In the genomic region with DNA sequence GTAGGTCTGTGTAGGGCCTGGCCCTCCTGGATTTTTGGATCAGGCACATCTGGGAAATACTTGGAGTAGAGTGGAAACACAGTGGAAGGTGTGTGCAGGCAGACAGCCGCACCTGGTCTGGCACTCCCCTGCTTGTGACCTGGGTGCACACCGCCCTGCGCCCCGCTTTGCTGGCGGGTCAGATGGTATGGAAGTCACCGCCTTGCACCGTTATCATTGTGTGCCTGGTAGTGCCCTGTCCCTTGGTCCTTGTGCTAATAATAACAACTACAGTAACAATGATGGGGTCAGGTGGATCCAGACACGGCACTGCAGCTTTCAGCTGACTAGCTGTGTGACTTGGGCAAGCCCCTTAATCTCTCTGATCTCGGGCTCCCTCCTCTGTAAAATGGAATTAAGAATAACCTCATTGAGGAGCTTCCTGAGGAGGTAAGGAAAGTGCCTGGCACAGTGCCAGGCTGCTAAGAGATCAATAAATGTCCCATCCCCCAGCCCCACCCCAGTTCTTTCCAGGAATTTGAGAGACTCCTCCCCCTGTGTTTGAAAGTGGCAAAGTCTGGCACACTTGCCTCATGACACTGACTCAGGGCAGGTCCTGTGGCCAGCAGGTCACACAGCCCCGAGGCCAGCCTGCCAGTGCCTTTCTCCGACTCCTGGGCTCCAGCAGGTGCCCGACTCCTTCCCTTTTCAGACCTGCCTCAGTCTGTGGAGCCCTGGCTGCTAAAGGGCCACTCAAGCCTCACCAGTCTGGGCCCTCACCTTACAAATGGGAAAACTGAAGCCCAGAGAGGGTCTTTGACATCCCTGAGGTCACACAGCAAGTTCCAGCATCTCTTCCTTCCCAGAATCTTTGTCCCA, we compare ENCODE assay signal across 8 cellular contexts. TPM values are rescaled to one million over a fixed set of nuclear protein-coding genes. Genes with fewer than 3 reads are reported as not detected.
A peak's percentile ranks its signal among the peaks of the same experiment; 100 is the strongest.
DNase-seq lines count a peak whose midpoint lies in the region; ATAC-seq and TF ChIP-seq lines count a peak whose summit lies in the region.

No MANE protein-coding gene starts in this region.

- no peaks in the 10 kb centered on the region for H3K9me3 Mint-ChIP-seq in CD4-positive, CD25-positive, alpha-beta regulatory T cell
- H3K9me3 Mint-ChIP-seq in natural killer cell (no peaks in the 10 kb centered on the region), glutamatergic neuron (ENCODE audit: unreplicated experiment) (peaks cover 3% of the 10 kb centered on the region)

- POLR2A ChIA-PET in A673 (lab: Charles Lee; ENCODE audit: low non-redundant PET): no interaction called here

- peaks cover 20 to 94% (median 73%) of the 10 kb centered on the region in 4 donors for H3K4me1 Mint-ChIP-seq in CD4-positive, CD25-positive, alpha-beta regulatory T cell
- peaks cover 58 to 69% of the 10 kb centered on the region in 2 donors for H3K4me1 Mint-ChIP-seq in natural killer cell
- peaks cover 6% of the 10 kb centered on the region for H3K4me1 Mint-ChIP-seq in glutamatergic neuron (ENCODE audit: low read depth, unreplicated experiment)

- H3K9me3 ChIP-seq in CD4-positive, CD25-positive, alpha-beta regulatory T cell (ENCODE audit: control insufficient read depth in 2 of 2, low read length in 2 of 2): no peaks in the 10 kb centered on the region
- H3K9me3 ChIP-seq in RWPE2 (ENCODE audit: severe bottlenecking): no peaks in the 10 kb centered on the region
- H3K9me3 ChIP-seq in effector memory CD4-positive, alpha-beta T cell (ENCODE audit: control insufficient read depth, low read length): no peaks in the 10 kb centered on the region
- no peaks in the 10 kb centered on the region for H3K9me3 ChIP-seq in A673 (ENCODE audit: low read depth, low read length, poor library complexity, severe bottlenecking)

- H3K36me3 Mint-ChIP-seq in CD4-positive, CD25-positive, alpha-beta regulatory T cell: peaks cover 50% of the 10 kb centered on the region
- H3K36me3 Mint-ChIP-seq in natural killer cell: peaks cover 6% of the 10 kb centered on the region
- no peaks in the 10 kb centered on the region for H3K36me3 Mint-ChIP-seq in glutamatergic neuron (ENCODE audit: unreplicated experiment)

- H3K4me1 ChIP-seq in CD4-positive, CD25-positive, alpha-beta regulatory T cell (ENCODE audit: control insufficient read depth, insufficient read depth, low read length, poor library complexity, severe bottlenecking): peaks cover 85% of the 10 kb centered on the region
- H3K4me1 ChIP-seq in RWPE2 (ENCODE audit: insufficient read depth, poor library complexity, severe bottlenecking) (peaks cover 25% of the 10 kb centered on the region), A673 (ENCODE audit: insufficient read depth, low read length, poor library complexity, severe bottlenecking) (no peaks in the 10 kb centered on the region)
- H3K4me1 ChIP-seq in effector memory CD4-positive, alpha-beta T cell (ENCODE audit: control insufficient read depth, insufficient read depth, low read length, poor library complexity, severe bottlenecking): peaks cover 58% of the 10 kb centered on the region

- BruUV-seq in A673 (replicated peaks; lab: Mats Ljungman, UMichigan): no TSS peak

- H3K4me3 ChIP-seq in CD4-positive, CD25-positive, alpha-beta regulatory T cell (ENCODE audit: low read depth, low read length): peak overlapping the region; percentile 53
- no peak overlapping the region for H3K4me3 ChIP-seq in RWPE2 (ENCODE audit: severe bottlenecking)
- no peak overlapping the region for H3K4me3 ChIP-seq in effector memory CD4-positive, alpha-beta T cell (ENCODE audit: insufficient read depth, low read depth, low read length, poor library complexity, severe bottlenecking)
- no peak overlapping the region for H3K4me3 ChIP-seq in A673 (ENCODE audit: low read depth, low read length, poor library complexity, severe bottlenecking)

- CTCF ChIA-PET in A673 (lab: Charles Lee): no interaction called here

- peak overlapping the region; percentile 83 for H3K27ac ChIP-seq in CD4-positive, CD25-positive, alpha-beta regulatory T cell (ENCODE audit: insufficient read depth, low read length, poor library complexity, severe bottlenecking)
- H3K27ac ChIP-seq in RWPE2 (ENCODE audit: poor library complexity, severe bottlenecking): peak overlapping the region; percentile 75
- peak overlapping the region; percentile 81 for H3K27ac ChIP-seq in effector memory CD4-positive, alpha-beta T cell (ENCODE audit: insufficient read depth, low read length, poor library complexity, severe bottlenecking)
- H3K27ac ChIP-seq in A673 (ENCODE audit: low read depth, low read length, poor library complexity, severe bottlenecking): no peak overlapping the region

- H3K27me3 ChIP-seq in CD4-positive, CD25-positive, alpha-beta regulatory T cell (ENCODE audit: control insufficient read depth, insufficient read depth, low read length): no peaks in the 10 kb centered on the region
- H3K27me3 ChIP-seq in RWPE2 (ENCODE audit: insufficient read depth, poor library complexity, severe bottlenecking) (no peaks in the 10 kb centered on the region), A673 (replicated peaks; ENCODE audit: insufficient read depth, low read depth, low read length, poor library complexity) (no peaks in the 10 kb centered on the region)
- H3K27me3 ChIP-seq in effector memory CD4-positive, alpha-beta T cell (replicated peaks; ENCODE audit: control insufficient read depth, insufficient read depth, low read length, poor library complexity, severe bottlenecking): no peaks in the 10 kb centered on the region

- peaks cover 57% of the 10 kb centered on the region for H3K36me3 ChIP-seq in CD4-positive, CD25-positive, alpha-beta regulatory T cell (ENCODE audit: control insufficient read depth, insufficient read depth, low read length)
- H3K36me3 ChIP-seq in RWPE2 (ENCODE audit: low read depth): no peaks in the 10 kb centered on the region
- peaks cover 34% of the 10 kb centered on the region for H3K36me3 ChIP-seq in effector memory CD4-positive, alpha-beta T cell (ENCODE audit: control insufficient read depth, insufficient read depth, low read length)
- H3K36me3 ChIP-seq in A673 (ENCODE audit: insufficient read depth, low read length, poor library complexity, severe bottlenecking): no peaks in the 10 kb centered on the region

- intact Hi-C loops in natural killer cell (cut with micrococcal nuclease): no loop called here
- intact Hi-C loops in A673 (cut with micrococcal nuclease; ENCODE audit: unreplicated experiment): no loop called here

- TF ChIP-seq CTCF in RWPE2 (IDR thresholded peaks at IDR 0.05; ENCODE audit: poor library complexity, severe bottlenecking) (no peak), natural killer cell (IDR thresholded peaks at IDR 0.05) (no peak), A673 (conservative IDR thresholded peaks at IDR 0.05; ENCODE audit: low read depth, low read length) (no peak), glutamatergic neuron (IDR thresholded peaks at IDR 0.05; ENCODE audit: partially characterized antibody, unreplicated experiment) (no peak)

- H3K4me3 Mint-ChIP-seq in CD4-positive, CD25-positive, alpha-beta regulatory T cell: peak overlapping the region; percentile 71 to 84 (median 78)
- H3K4me3 Mint-ChIP-seq in natural killer cell: peak overlapping the region; percentile 31
- no peak overlapping the region for H3K4me3 Mint-ChIP-seq in glutamatergic neuron (ENCODE audit: unreplicated experiment)

- peak in 2 of 3 donors; percentile 23 to 79 for DNase-seq in CD4-positive, CD25-positive, alpha-beta regulatory T cell
- DNase-seq in RWPE2 (ENCODE audit: low spot score): peak; percentile 75
- DNase-seq in effector memory CD4-positive, alpha-beta T cell: peak in 2 of 3 donors; percentile 26 to 31
- no peak for DNase-seq in natural killer cell
- no peak for DNase-seq in A673 (ENCODE audit: low spot score)
- DNase-seq in glutamatergic neuron: no peak
- DNase-seq in NCI-H128 (lab: John Stamatoyannopoulos, UW; ENCODE audit: unreplicated experiment): no peak

- H3K27ac Mint-ChIP-seq in CD4-positive, CD25-positive, alpha-beta regulatory T cell: peak overlapping the region; percentile 97 to 98 (median 97)
- H3K27ac Mint-ChIP-seq in natural killer cell: peak overlapping the region; percentile 87 to 95
- H3K27ac Mint-ChIP-seq in glutamatergic neuron (ENCODE audit: unreplicated experiment): no peak overlapping the region

- ATAC-seq in CD4-positive, CD25-positive, alpha-beta regulatory T cell (ENCODE audit: low read depth in 2 of 2): peak in 1 of 2 donors; percentile 5
- peak; percentile 3; the same call in 2 of the 3 replicates for ATAC-seq in RWPE2 (ENCODE audit: low read depth)
- ATAC-seq in natural killer cell: no peak
- no peak for ATAC-seq in GM18519 (IDR thresholded peaks at IDR 0.05; ENCODE audit: low FRiP score, unreplicated experiment)

- no peaks in the 10 kb centered on the region for H3K27me3 Mint-ChIP-seq in CD4-positive, CD25-positive, alpha-beta regulatory T cell
- H3K27me3 Mint-ChIP-seq in natural killer cell (ENCODE audit: low read depth in 2 of 2): no peaks in the 10 kb centered on the region
- peaks cover 2% of the 10 kb centered on the region for H3K27me3 Mint-ChIP-seq in glutamatergic neuron (ENCODE audit: unreplicated experiment)

RNA-seq across cellular contexts. Expression of gene ISG20, which starts 9.8 kb away (rescaled TPM):
- total RNA-seq in CD4-positive, CD25-positive, alpha-beta regulatory T cell: 257 TPM
- 100 to 1,000 TPM; 724 to 832 (median 792) TPM for polyA plus RNA-seq in CD4-positive, CD25-positive, alpha-beta regulatory T cell
- 100 to 1,000 TPM in 2 of 3 donors, 10 to 100 TPM in 1; 80.6 to 137 (median 116) TPM for total RNA-seq in natural killer cell
- total RNA-seq in A673 (2021): 1.8 and 3.3 TPM in 2 replicates
- total RNA-seq in glutamatergic neuron (ENCODE audit: unreplicated experiment): 1.1 TPM

RNA-seq across cellular contexts. Expression of gene AEN, which starts 27.4 kb away (rescaled TPM):
- total RNA-seq in CD4-positive, CD25-positive, alpha-beta regulatory T cell: 52.4 TPM
- 10 to 100 TPM; 28.7 to 37.7 (median 35.4) TPM for polyA plus RNA-seq in CD4-positive, CD25-positive, alpha-beta regulatory T cell
- total RNA-seq in natural killer cell: 10 to 100 TPM; 19.9 to 26.9 (median 20.9) TPM
- 44.4 and 52.4 TPM in 2 replicates for total RNA-seq in A673 (2021)
- 15.4 TPM for total RNA-seq in glutamatergic neuron (ENCODE audit: unreplicated experiment)

Comparison
In these comparisons a context has a peak if more than half of its experiments do, and no peak if none do; other contexts are left out.
1. DNase-seq: peak in CD4-positive, CD25-positive, alpha-beta regulatory T cell (2 of 3), RWPE2 (single experiment) and effector memory CD4-positive, alpha-beta T cell (2 of 3); none in natural killer cell (single experiment), A673 (single experiment), glutamatergic neuron (single experiment) and NCI-H128 (single experiment).
2. RNA of gene ISG20, which starts 9.8 kb away (total RNA-seq): 257 TPM in CD4-positive, CD25-positive, alpha-beta regulatory T cell (single experiment) and 80.6 to 137 TPM in natural killer cell; 1.8 to 3.3 TPM in A673 and 1.1 TPM in glutamatergic neuron (single experiment); every median in the first group is over 10 times any median in the second.